In genomic region chr17:48055531-48056245, GRCh38 we compare ENCODE assay signal across 8 cellular contexts. TPM values are rescaled to one million over a fixed set of nuclear protein-coding genes. Genes with fewer than 3 reads are reported as not detected.
DNase-seq lines count a peak whose midpoint lies in the region; ATAC-seq and TF ChIP-seq lines count a peak whose summit lies in the region.

No MANE protein-coding gene starts in this region.

- no peak for TF ChIP-seq POLR2A in sigmoid colon (IDR thresholded peaks at IDR 0.05)

- H3K27ac ChIP-seq in PC-3 (ENCODE audit: low read length) (no peak overlapping the region), ectodermal cell (ENCODE audit: insufficient read depth, low read depth, low read length, poor library complexity, severe bottlenecking) (peak overlapping the region; percentile 19), sigmoid colon (peak overlapping the region; percentile 96 to 99 (median 98))

- H3K27me3 ChIP-seq in BJ (ENCODE audit: control insufficient read depth, insufficient read depth, low read length) (no peaks in the 10 kb centered on the region), PC-3 (ENCODE audit: low read length) (no peaks in the 10 kb centered on the region), ectodermal cell (ENCODE audit: control insufficient read depth, insufficient read depth, low read length, poor library complexity, severe bottlenecking) (no peaks in the 10 kb centered on the region), sigmoid colon (no peaks in the 10 kb centered on the region)

- POLR2A ChIA-PET in BJ (lab: Charles Lee): no interaction called here
- POLR2A ChIA-PET in PC-3 (lab: Charles Lee; ENCODE audit: unreplicated experiment): no interaction called here

- WGBS in ectodermal cell, 2 experiments: 24 to 33% methylated on average over 4 to 5 of the region's 5 CpGs
- 75 to 84% methylated on average over 5 of the region's 5 CpGs for WGBS in sigmoid colon, 2 donors

- BruUV-seq in PC-3 (replicated peaks; lab: Mats Ljungman, UMichigan): no TSS peak

- H3K9ac ChIP-seq in PC-3 (ENCODE audit: low read length): no peak overlapping the region

- no peak overlapping the region for H3K4me2 ChIP-seq in PC-3 (ENCODE audit: low read length)

- no peaks in the 10 kb centered on the region for H3K9me2 ChIP-seq in PC-3 (replicated peaks; ENCODE audit: low read length)

- H3K4me3 ChIP-seq in BJ (ENCODE audit: low read depth, low read length): peak overlapping the region; percentile 36; the same call in 1 of the 2 replicates
- no peak overlapping the region for H3K4me3 ChIP-seq in PC-3 (ENCODE audit: low read length)
- peak overlapping the region; percentile 51 for H3K4me3 ChIP-seq in ectodermal cell (ENCODE audit: insufficient read depth, low read depth, low read length)
- H3K4me3 ChIP-seq in sigmoid colon: peak overlapping the region in 1 of 4 donors; percentile 37

- H4K20me1 ChIP-seq in PC-3 (ENCODE audit: low read length): peaks cover 50% of the 10 kb centered on the region

- intact Hi-C loops in PC-3 (cut with micrococcal nuclease): no loop called here
- intact Hi-C loops in sigmoid colon (cut with DNase I): no loop called here

- H3K4me1 ChIP-seq in PC-3 (ENCODE audit: insufficient read depth, low read length): peaks cover 28% of the 10 kb centered on the region
- peaks cover 48% of the 10 kb centered on the region for H3K4me1 ChIP-seq in ectodermal cell (ENCODE audit: control insufficient read depth, insufficient read depth, low read length)
- H3K4me1 ChIP-seq in sigmoid colon: peaks cover 0 to 56% (median 53%) of the 10 kb centered on the region in 4 donors

- ATAC-seq in GM19035 (IDR thresholded peaks at IDR 0.05; ENCODE audit: unreplicated experiment) (peak; percentile 80), PC-3 (peak; percentile 63; the same call in 1 of the 2 replicates)

- DNase-seq in BJ (ENCODE audit: low read depth): peak; percentile 67
- no peak for DNase-seq in PC-3
- no peak for DNase-seq in sigmoid colon
- no peak for DNase-seq in putamen (ENCODE audit: low spot score)
- DNase-seq in cerebellum (ENCODE audit: low spot score): no peak
- no peak for DNase-seq in SK-N-DZ (ENCODE audit: low spot score)

- H3K79me2 ChIP-seq in PC-3 (ENCODE audit: low read length): peaks cover 56% of the 10 kb centered on the region

- no peak for TF ChIP-seq CTCF in BJ (IDR thresholded peaks at IDR 0.05; ENCODE audit: insufficient read depth, low read depth, low read length)
- no peak for TF ChIP-seq CTCF in PC-3 (conservative IDR thresholded peaks at IDR 0.05; ENCODE audit: low read depth, low read length)
- no peak for TF ChIP-seq CTCF in sigmoid colon (IDR thresholded peaks at IDR 0.05)

- no peaks in the 10 kb centered on the region for H3K9me3 ChIP-seq in PC-3 (ENCODE audit: low read length)
- H3K9me3 ChIP-seq in ectodermal cell (ENCODE audit: control insufficient read depth, low read length): no peaks in the 10 kb centered on the region
- no peaks in the 10 kb centered on the region for H3K9me3 ChIP-seq in sigmoid colon

- no peak for TF ChIP-seq EP300 in sigmoid colon (IDR thresholded peaks at IDR 0.05)

- peaks cover 32% of the 10 kb centered on the region for H3K36me3 ChIP-seq in BJ (ENCODE audit: control insufficient read depth, insufficient read depth, low read length)
- peaks cover 75% of the 10 kb centered on the region for H3K36me3 ChIP-seq in PC-3 (ENCODE audit: low read depth, low read length)
- peaks cover 33% of the 10 kb centered on the region for H3K36me3 ChIP-seq in ectodermal cell (ENCODE audit: control insufficient read depth, insufficient read depth, low read length)
- peaks cover 23 to 62% (median 53%) of the 10 kb centered on the region in 4 donors for H3K36me3 ChIP-seq in sigmoid colon

- H3F3A ChIP-seq in PC-3 (ENCODE audit: low read length, unreplicated experiment): no peaks in the 10 kb centered on the region

- H2AFZ ChIP-seq in PC-3 (ENCODE audit: low read length): no peak overlapping the region

- CTCF ChIA-PET in BJ (lab: Yijun Ruan, JAX) (interaction anchor here (0.6 to 3.3 kb wide), 9 partner anchors 13 to 75 kb away, joined by 3 to 10 read pairs (median 4); no protein-coding TSS in a partner anchor), PC-3 (lab: Charles Lee) (no interaction called here)

RNA-seq across cellular contexts. Expression of gene NFE2L1, which starts 7.5 kb away (rescaled TPM):
- 255 and 281 TPM in 2 replicates for polyA plus RNA-seq in BJ (2011; rRNA removed)
- 169 and 279 TPM in 2 replicates for polyA minus RNA-seq in BJ (2011; rRNA and poly(A)+ RNA removed)
- total RNA-seq in PC-3 (2014; rRNA removed): 45.1 and 72.6 TPM in 2 replicates
- polyA plus RNA-seq in ectodermal cell (2013, experiment 1 of 4): 140 TPM
- 152 TPM for polyA plus RNA-seq in ectodermal cell (2013, experiment 2 of 4)
- polyA plus RNA-seq in ectodermal cell (2013, experiment 3 of 4): 101 TPM
- 109 TPM for polyA plus RNA-seq in ectodermal cell (2013, experiment 4 of 4)
- total RNA-seq in sigmoid colon: 100 to 1,000 TPM; 126 to 174 (median 141) TPM
- polyA plus RNA-seq in sigmoid colon: 100 to 1,000 TPM in 1 of 3 donors, 10 to 100 TPM in 2; 44.4 to 134 (median 61.5) TPM
- total RNA-seq in cerebellum: 45.1 TPM
- 48.3 and 57.6 TPM in 2 replicates for polyA plus RNA-seq in SK-N-DZ (2014; cell fraction: cytosol; rRNA removed)
- 28.1 and 31.2 TPM in 2 replicates for polyA plus RNA-seq in SK-N-DZ (2014; cell fraction: nucleus; rRNA removed)

RNA-seq across cellular contexts. Expression of gene COPZ2, which starts 18.1 kb away (rescaled TPM):
- 132 and 181 TPM in 2 replicates for polyA plus RNA-seq in BJ (2011; rRNA removed)
- polyA minus RNA-seq in BJ (2011; rRNA and poly(A)+ RNA removed): 103 and 118 TPM in 2 replicates
- 0.63 and 1.3 TPM in 2 replicates for total RNA-seq in PC-3 (2014; rRNA removed)
- 1.5 TPM for polyA plus RNA-seq in ectodermal cell (2013, experiment 1 of 4)
- polyA plus RNA-seq in ectodermal cell (2013, experiment 2 of 4): 0.69 TPM
- polyA plus RNA-seq in ectodermal cell (2013, experiment 3 of 4): 0.96 TPM
- 2.1 TPM for polyA plus RNA-seq in ectodermal cell (2013, experiment 4 of 4)
- 10 to 100 TPM; 52.3 to 64.0 (median 58.9) TPM for total RNA-seq in sigmoid colon
- polyA plus RNA-seq in sigmoid colon: 10 to 100 TPM in 1 of 3 donors, 1 to 10 TPM in 2; 5.5 to 19.2 (median 6.9) TPM
- 2.9 TPM for total RNA-seq in cerebellum
- polyA plus RNA-seq in SK-N-DZ (2014; cell fraction: cytosol; rRNA removed): 1.1 and 1.6 TPM in 2 replicates
- polyA plus RNA-seq in SK-N-DZ (2014; cell fraction: nucleus; rRNA removed): 0.51 and 0.80 TPM in 2 replicates

RNA-seq across cellular contexts. Expression of gene CBX1, which starts 45.6 kb away (rescaled TPM):
- polyA plus RNA-seq in BJ (2011; rRNA removed) (20.7 and 40.4 TPM in 2 replicates), sigmoid colon (10 to 100 TPM; 26.8 to 36.1 (median 31.8) TPM)
- polyA minus RNA-seq in BJ (2011; rRNA and poly(A)+ RNA removed): 7.6 and 7.8 TPM in 2 replicates
- total RNA-seq in PC-3 (2014; rRNA removed) (119 and 142 TPM in 2 replicates), sigmoid colon (10 to 100 TPM; 29.1 to 37.4 (median 32.9) TPM), cerebellum (65.9 TPM)
- polyA plus RNA-seq in ectodermal cell (2013, experiment 1 of 4): 275 TPM
- polyA plus RNA-seq in ectodermal cell (2013, experiment 2 of 4): 281 TPM
- 228 TPM for polyA plus RNA-seq in ectodermal cell (2013, experiment 3 of 4)
- 252 TPM for polyA plus RNA-seq in ectodermal cell (2013, experiment 4 of 4)
- polyA plus RNA-seq in SK-N-DZ (2014; cell fraction: cytosol; rRNA removed): 298 and 375 TPM in 2 replicates
- 109 and 140 TPM in 2 replicates for polyA plus RNA-seq in SK-N-DZ (2014; cell fraction: nucleus; rRNA removed)

RNA-seq across cellular contexts. Expression of gene SNX11, which starts 51.9 kb away (rescaled TPM):
- 23.5 and 27.3 TPM in 2 replicates for polyA plus RNA-seq in BJ (2011; rRNA removed)
- polyA minus RNA-seq in BJ (2011; rRNA and poly(A)+ RNA removed): 12.0 and 16.9 TPM in 2 replicates
- total RNA-seq in PC-3 (2014; rRNA removed): 17.7 and 23.3 TPM in 2 replicates
- polyA plus RNA-seq in ectodermal cell (2013, experiment 1 of 4): 26.1 TPM
- polyA plus RNA-seq in ectodermal cell (2013, experiment 2 of 4): 26.5 TPM
- polyA plus RNA-seq in ectodermal cell (2013, experiment 3 of 4): 19.6 TPM
- 23.3 TPM for polyA plus RNA-seq in ectodermal cell (2013, experiment 4 of 4)
- 10 to 100 TPM in 3 of 4 donors, 1 to 10 TPM in 1; 10.0 to 19.3 (median 15.7) TPM for total RNA-seq in sigmoid colon
- polyA plus RNA-seq in sigmoid colon: 10 to 100 TPM; 22.2 to 27.8 (median 25.2) TPM
- 8.7 TPM for total RNA-seq in cerebellum
- 18.0 and 19.1 TPM in 2 replicates for polyA plus RNA-seq in SK-N-DZ (2014; cell fraction: cytosol; rRNA removed)
- 14.2 and 19.5 TPM in 2 replicates for polyA plus RNA-seq in SK-N-DZ (2014; cell fraction: nucleus; rRNA removed)

Comparison
In these comparisons a context has a peak if more than half of its experiments do, and no peak if none do; other contexts are left out.
1. RNA of gene COPZ2, which starts 18.1 kb away (total RNA-seq): 52.3 to 64.0 TPM in sigmoid colon; 2.9 TPM in cerebellum (single experiment) and 0.63 to 1.3 TPM in PC-3; every median in the first group is over 10 times any median in the second.